In genomic region chr19:48117515-48118330, GRCh38 we compare ENCODE assay signal across 18 cellular contexts. TPM values are rescaled to one million over a fixed set of nuclear protein-coding genes. Genes with fewer than 3 reads are reported as not detected.
DNase-seq lines count a peak whose midpoint lies in the region; ATAC-seq and TF ChIP-seq lines count a peak whose summit lies in the region.
"Had no signal": no experiment of that assay in that cellular context is flagged by ENCODE, and none has a peak within 500 bp of the region (broad histone marks: within the 10 kb centered on the region; RNA-seq: fewer than 3 reads in every experiment).

No MANE protein-coding gene starts in this region.

- H2BK5ac ChIP-seq in trophoblast cell (ENCODE audit: low read depth, low read length, poor library complexity), result no peak overlapping the region

- peak overlapping the region; percentile 90 for H3K27ac Mint-ChIP-seq in activated naive CD4-positive, alpha-beta T cell treated with anti-CD3 and anti-CD28 coated beads, Interleukin-2, amount 50 U/mL, for 24 hours
- H3K27ac Mint-ChIP-seq in T-cell (peak overlapping the region; percentile 32 to 86), endothelial cell (ENCODE audit: unreplicated experiment) (no peak overlapping the region)
- H3K27ac Mint-ChIP-seq: progenitor cell of endocrine pancreas had no signal

- H2BK12ac ChIP-seq in trophoblast cell (ENCODE audit: low read length), result no peak overlapping the region

- H2AFZ ChIP-seq in trophoblast cell (ENCODE audit: insufficient read depth, low read length, poor library complexity), result no peak overlapping the region
- H2AFZ ChIP-seq: GM23248 had no signal

- H3K9me3 ChIP-seq in trophoblast cell (ENCODE audit: insufficient read depth, low read depth, low read length), result peaks cover 2% of the 10 kb centered on the region
- H3K9me3 ChIP-seq: Peyer's patch had no signal

- H3K27me3 ChIP-seq in trophoblast cell (ENCODE audit: insufficient read depth, low read length), result no peaks in the 10 kb centered on the region
- H3K27me3 ChIP-seq: dorsolateral prefrontal cortex, Peyer's patch had no signal

- H3K36me3 Mint-ChIP-seq in activated naive CD4-positive, alpha-beta T cell treated with anti-CD3 and anti-CD28 coated beads, Interleukin-2, amount 50 U/mL, for 24 hours, result peaks cover 18% of the 10 kb centered on the region
- peaks cover 34% of the 10 kb centered on the region for H3K36me3 Mint-ChIP-seq in T-cell
- H3K36me3 Mint-ChIP-seq in endothelial cell (ENCODE audit: low read depth, unreplicated experiment), result peaks cover 21% of the 10 kb centered on the region

- H4K8ac ChIP-seq in trophoblast cell (ENCODE audit: low read depth, low read length), result no peak overlapping the region

- H3K9ac ChIP-seq in trophoblast cell (ENCODE audit: low read length), result no peak overlapping the region
- H3K9ac ChIP-seq: GM23248 had no signal

- no peak overlapping the region for H2BK120ac ChIP-seq in trophoblast cell (ENCODE audit: insufficient read depth, low read length, poor library complexity)

- no peaks in the 10 kb centered on the region for H3K9me3 Mint-ChIP-seq in activated naive CD4-positive, alpha-beta T cell treated with anti-CD3 and anti-CD28 coated beads, Interleukin-2, amount 50 U/mL, for 24 hours
- no peaks in the 10 kb centered on the region for H3K9me3 Mint-ChIP-seq in T-cell
- H3K9me3 Mint-ChIP-seq in endothelial cell (ENCODE audit: unreplicated experiment), result no peaks in the 10 kb centered on the region

- no peaks in the 10 kb centered on the region for H3K79me2 ChIP-seq in trophoblast cell (ENCODE audit: control insufficient read depth, insufficient read depth, low read length, poor library complexity)

- no peak for DNase-seq in activated naive CD4-positive, alpha-beta T cell treated with Interleukin-2 at 50 U/mL for 16 hours
- DNase-seq in T-cell (no peak), endothelial cell (ENCODE audit: low spot score) (no peak), trophoblast cell (no peak), cerebellar cortex (ENCODE audit: low spot score) (no peak)
- DNase-seq in NK-92 treated with Interleukin-12 subunit alpha and Interleukin-12 subunit beta, amount 100 ng/mL, for 24 hours (lab: John Stamatoyannopoulos, UW), result no peak
- DNase-seq in stimulated activated CD4-positive, alpha-beta T cell treated with anti-CD3 and anti-CD28 coated beads, Interleukin-1b, Interleukin-23, amount 100 ng/mL, for 48 hours, result no peak
- DNase-seq: activated CD8-positive, alpha-beta memory T cell treated with anti-CD3 and anti-CD28 coated beads for 24 hours; anterior cingulate cortex; dorsolateral prefrontal cortex; EL; GM23248; NCI-H1092; NCI-H446 treated with DMSO at 0.1 percent for 48 hours had no signal

- H3K4me3 ChIP-seq in trophoblast cell (ENCODE audit: low read depth, low read length), result no peak overlapping the region
- H3K4me3 ChIP-seq: dorsolateral prefrontal cortex, GM23248, Peyer's patch had no signal

- no peak overlapping the region for H3K4me3 Mint-ChIP-seq in activated naive CD4-positive, alpha-beta T cell treated with anti-CD3 and anti-CD28 coated beads, Interleukin-2, amount 50 U/mL, for 24 hours
- H3K4me3 Mint-ChIP-seq in T-cell (no peak overlapping the region), endothelial cell (ENCODE audit: unreplicated experiment) (peak overlapping the region; percentile 38)

- H3K4me1 Mint-ChIP-seq in activated naive CD4-positive, alpha-beta T cell treated with anti-CD3 and anti-CD28 coated beads, Interleukin-2, amount 50 U/mL, for 24 hours, result peaks cover 7% of the 10 kb centered on the region
- H3K4me1 Mint-ChIP-seq in T-cell, result peaks cover 0 to 11% (median 9%) of the 10 kb centered on the region in 3 donors
- H3K4me1 Mint-ChIP-seq in endothelial cell (ENCODE audit: unreplicated experiment), result peaks cover 10% of the 10 kb centered on the region

- H3K14ac ChIP-seq in trophoblast cell (ENCODE audit: low read length), result no peak overlapping the region

- H3K27ac ChIP-seq in trophoblast cell (ENCODE audit: low read depth, low read length), result no peak overlapping the region
- H3K27ac ChIP-seq: GM23248 had no signal

- H3K4me2 ChIP-seq in trophoblast cell (ENCODE audit: low read length), result no peak overlapping the region

- POLR2A ChIA-PET in T-cell (lab: Charles Lee), result no interaction called here

- no peaks in the 10 kb centered on the region for H3K27me3 Mint-ChIP-seq in activated naive CD4-positive, alpha-beta T cell treated with anti-CD3 and anti-CD28 coated beads, Interleukin-2, amount 50 U/mL, for 24 hours
- no peaks in the 10 kb centered on the region for H3K27me3 Mint-ChIP-seq in T-cell
- peaks cover 8% of the 10 kb centered on the region for H3K27me3 Mint-ChIP-seq in endothelial cell (ENCODE audit: unreplicated experiment)
- H3K27me3 Mint-ChIP-seq: progenitor cell of endocrine pancreas had no signal

- no peak overlapping the region for H3K23ac ChIP-seq in trophoblast cell (ENCODE audit: low read length)

- peaks cover 7% of the 10 kb centered on the region for H3K79me1 ChIP-seq in trophoblast cell (ENCODE audit: low read length)

- H2AK5ac ChIP-seq in trophoblast cell (ENCODE audit: low read length), result no peak overlapping the region

- no peak overlapping the region for H3K18ac ChIP-seq in trophoblast cell (ENCODE audit: low read length)

- no peak for ATAC-seq in T-cell (replicated peaks in 1 of 4)

- TF ChIP-seq CTCF in endothelial cell (IDR thresholded peaks at IDR 0.05; ENCODE audit: unreplicated experiment), result no peak

- no peak overlapping the region for H4K91ac ChIP-seq in trophoblast cell (ENCODE audit: low read depth, low read length)

- no peak overlapping the region for H4K12ac ChIP-seq in trophoblast cell (ENCODE audit: low read depth, low read length)

- no peak overlapping the region for H3K4ac ChIP-seq in trophoblast cell (ENCODE audit: low read depth, low read length)

- no CpG with 5 or more reads among the region's 15 CpGs for WGBS in trophoblast cell (ENCODE audit: extremely low coverage, insufficient coverage, insufficient read length)

- CTCF ChIA-PET in T-cell (lab: Charles Lee), result no interaction called here

- H3K4me1 ChIP-seq in trophoblast cell (ENCODE audit: control insufficient read depth in 1 of 2, insufficient read depth in 2 of 2, low read length in 2 of 2), result peaks cover 6 to 12% of the 10 kb centered on the region in 2 experiments

- H3K36me3 ChIP-seq in trophoblast cell (ENCODE audit: control insufficient read depth in 1 of 2, insufficient read depth in 2 of 2, low read length in 2 of 2), result peaks cover 38 to 43% of the 10 kb centered on the region in 2 experiments
- H3K36me3 ChIP-seq: Peyer's patch had no signal

RNA-seq across cellular contexts. Expression of gene PLA2G4C, which starts 7.1 kb away (rescaled TPM):
- total RNA-seq in T-cell (1 to 10 TPM; 1.3 to 9.5 (median 3.4) TPM), endothelial cell (ENCODE audit: unreplicated experiment) (1.1 TPM)
- polyA plus RNA-seq in trophoblast cell (2013), result 0.71 and 0.78 TPM in 2 replicates
- total RNA-seq: HT-29 had no signal

RNA-seq across cellular contexts. Expression of gene LIG1, which starts 52.4 kb away (rescaled TPM):
- total RNA-seq in T-cell (100 to 1,000 TPM in 3 of 5 donors, 10 to 100 TPM in 2; 58.7 to 127 (median 112) TPM), endothelial cell (ENCODE audit: unreplicated experiment) (51.5 TPM)
- 40.8 and 40.9 TPM in 2 replicates for polyA plus RNA-seq in trophoblast cell (2013)

RNA-seq across cellular contexts. Expression of gene ZSWIM9, which starts 52.8 kb away (rescaled TPM):
- 10 to 100 TPM in 3 of 5 donors, 1 to 10 TPM in 2; 5.4 to 14.7 (median 11.6) TPM for total RNA-seq in T-cell
- total RNA-seq in endothelial cell (ENCODE audit: unreplicated experiment), result 8.8 TPM
- polyA plus RNA-seq in trophoblast cell (2013), result 2.1 and 2.2 TPM in 2 replicates
